Comparison of ENCODE assay signal across 16 cellular contexts in the genomic region with DNA sequence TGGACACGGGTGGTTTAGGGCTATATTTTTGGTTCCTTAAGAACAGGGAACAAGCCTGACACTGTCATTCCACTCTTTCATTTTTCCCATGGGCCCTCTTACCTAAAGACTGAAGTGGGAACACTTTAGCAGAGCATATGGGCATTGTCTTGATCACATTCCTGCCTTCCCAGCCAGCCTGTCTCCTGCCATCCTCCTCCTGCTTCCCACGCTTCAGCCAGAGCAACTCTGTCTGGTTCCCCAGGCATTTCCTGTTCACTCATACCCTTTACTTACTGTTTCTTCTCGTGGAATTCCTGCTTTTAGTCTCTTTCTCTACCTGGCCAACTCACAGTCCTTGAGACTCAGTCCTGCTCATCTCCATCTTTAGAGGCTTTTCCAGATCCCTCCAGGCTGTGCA. TPM values are rescaled to one million over a fixed set of nuclear protein-coding genes. Genes with fewer than 3 reads are reported as not detected.
A peak's percentile ranks its signal among the peaks of the same experiment; 100 is the strongest.
DNase-seq lines count a peak whose midpoint lies in the region; ATAC-seq, FAIRE-seq and TF ChIP-seq lines count a peak whose summit lies in the region.
"Had no signal": no experiment of that assay in that cellular context is flagged by ENCODE, and none has a peak within 500 bp of the region (broad histone marks: within the 10 kb centered on the region; RNA-seq: fewer than 3 reads in every experiment).

No MANE protein-coding gene starts in this region.

- no peak overlapping the region for H3K4me3 Mint-ChIP-seq in activated naive CD8-positive, alpha-beta T cell treated with anti-CD3 and anti-CD28 coated beads, Interleukin-2, amount 10 ng/mL, durations not matched to agents 7 days and 5 days
- no peak overlapping the region for H3K4me3 Mint-ChIP-seq in activated naive CD8-positive, alpha-beta T cell treated with anti-CD3 and anti-CD28 coated beads, Interleukin-2, amount 50 U/mL, for 24 hours
- H3K4me3 Mint-ChIP-seq in natural killer cell treated with Interleukin-12 subunit alpha and Interleukin-12 subunit beta and Interleukin-15 and Interleukin-18, amount 100 ng/mL, for 72 hours: no peak overlapping the region

- no peak for DNase-seq in activated naive CD8-positive, alpha-beta T cell treated with anti-CD3 and anti-CD28 coated beads, Interleukin-2, amount 10 ng/mL, durations not matched to agents 7 days and 5 days
- no peak for DNase-seq in activated naive CD8-positive, alpha-beta T cell treated with anti-CD3 and anti-CD28 coated beads, Interleukin-2, amount 50 U/mL, for 24 hours
- DNase-seq in adipocyte (ENCODE audit: low read depth) (peak; percentile 55), keratinocyte (ENCODE audit: low read depth, low spot score) (no peak), transverse colon (no peak), NCI-H510A treated with DMSO at 0.1 percent for 48 hours (lab: John Stamatoyannopoulos, UW) (no peak)
- DNase-seq in natural killer cell treated with Interleukin-12 subunit alpha and Interleukin-12 subunit beta and Interleukin-15 and Interleukin-18, amount 100 ng/mL, for 72 hours (ENCODE audit: low spot score): no peak
- DNase-seq: activated CD4-positive, alpha-beta T cell treated with anti-CD3 and anti-CD28 coated beads for 4 hours; activated gamma-delta T cell; gastrocnemius medialis; NCI-H526; psoas muscle had no signal

- intact Hi-C loops in transverse colon (cut with DNase I; ENCODE audit: low total_unique reads): no loop called here

- H3K36me3 Mint-ChIP-seq in activated naive CD8-positive, alpha-beta T cell treated with anti-CD3 and anti-CD28 coated beads, Interleukin-2, amount 10 ng/mL, durations not matched to agents 7 days and 5 days: peaks cover 83% of the 10 kb centered on the region
- peaks cover 5% of the 10 kb centered on the region for H3K36me3 Mint-ChIP-seq in activated naive CD8-positive, alpha-beta T cell treated with anti-CD3 and anti-CD28 coated beads, Interleukin-2, amount 50 U/mL, for 24 hours (ENCODE audit: low read depth)
- peaks cover 35% of the 10 kb centered on the region for H3K36me3 Mint-ChIP-seq in natural killer cell treated with Interleukin-12 subunit alpha and Interleukin-12 subunit beta and Interleukin-15 and Interleukin-18, amount 100 ng/mL, for 72 hours

- no peak for TF ChIP-seq POLR2A in transverse colon (IDR thresholded peaks at IDR 0.05)

- H3K27ac ChIP-seq in keratinocyte (ENCODE audit: control insufficient read depth, insufficient read depth, low read length) (no peak overlapping the region), transverse colon (peak overlapping the region in 3 of 4 donors; percentile 74 to 79 (median 79))
- H3K27ac ChIP-seq: thoracic aorta had no signal

- H3K9me3 ChIP-seq in adipocyte (ENCODE audit: control insufficient read depth, low read length) (no peaks in the 10 kb centered on the region), keratinocyte (ENCODE audit: control insufficient read depth, low read depth, low read length) (no peaks in the 10 kb centered on the region), transverse colon (no peaks in the 10 kb centered on the region)
- H3K9me3 ChIP-seq: gastrocnemius medialis, psoas muscle, thoracic aorta had no signal

- TF ChIP-seq EP300 in transverse colon (IDR thresholded peaks at IDR 0.05; ENCODE audit: low read depth): no peak

- H3K27ac Mint-ChIP-seq in activated naive CD8-positive, alpha-beta T cell treated with anti-CD3 and anti-CD28 coated beads, Interleukin-2, amount 10 ng/mL, durations not matched to agents 7 days and 5 days: peak overlapping the region; percentile 7
- no peak overlapping the region for H3K27ac Mint-ChIP-seq in activated naive CD8-positive, alpha-beta T cell treated with anti-CD3 and anti-CD28 coated beads, Interleukin-2, amount 50 U/mL, for 24 hours
- peak overlapping the region in 1 of 2 donors; percentile 12 for H3K27ac Mint-ChIP-seq in natural killer cell treated with Interleukin-12 subunit alpha and Interleukin-12 subunit beta and Interleukin-15 and Interleukin-18, amount 100 ng/mL, for 72 hours

- H3K79me2 ChIP-seq in keratinocyte (ENCODE audit: control insufficient read depth, insufficient read depth, low read length): peaks cover 8% of the 10 kb centered on the region

- in situ Hi-C loops in transverse colon (cut with MboI; ENCODE audit: low pct_ligation_motif_present in 1 of 4, low pct_unique_long_range_greater_than_20kb in 1 of 4, low sequenced_read_pairs in 3 of 4): no loop called here

- FAIRE-seq in keratinocyte (lab: Jason Lieb, UNC): peak; percentile 39

- 65 to 71% methylated on average over 3 of the region's 3 CpGs for WGBS in transverse colon (ENCODE audit: low coverage in 1 of 2), 2 donors

- H3K27me3 Mint-ChIP-seq in activated naive CD8-positive, alpha-beta T cell treated with anti-CD3 and anti-CD28 coated beads, Interleukin-2, amount 10 ng/mL, durations not matched to agents 7 days and 5 days: no peaks in the 10 kb centered on the region
- no peaks in the 10 kb centered on the region for H3K27me3 Mint-ChIP-seq in activated naive CD8-positive, alpha-beta T cell treated with anti-CD3 and anti-CD28 coated beads, Interleukin-2, amount 50 U/mL, for 24 hours
- H3K27me3 Mint-ChIP-seq in natural killer cell treated with Interleukin-12 subunit alpha and Interleukin-12 subunit beta and Interleukin-15 and Interleukin-18, amount 100 ng/mL, for 72 hours: no peaks in the 10 kb centered on the region

- ATAC-seq in activated naive CD8-positive, alpha-beta T cell treated with anti-CD3 and anti-CD28 coated beads, Interleukin-2, amount 10 ng/mL, durations not matched to agents 7 days and 5 days (ENCODE audit: low read depth): no peak
- ATAC-seq in activated naive CD8-positive, alpha-beta T cell treated with anti-CD3 and anti-CD28 coated beads, Interleukin-2, amount 50 U/mL, for 24 hours: no peak
- ATAC-seq in HG03196 (IDR thresholded peaks at IDR 0.05; ENCODE audit: unreplicated experiment): no peak
- no peak for ATAC-seq in natural killer cell treated with Interleukin-12 subunit alpha and Interleukin-12 subunit beta and Interleukin-15 and Interleukin-18, amount 100 ng/mL, for 72 hours

- H3K4me3 ChIP-seq in adipocyte (ENCODE audit: low read length): no peak overlapping the region
- H3K4me3 ChIP-seq in keratinocyte (ENCODE audit: control insufficient read depth in 2 of 3, extremely low read depth in 1 of 3, insufficient read depth in 2 of 3, low read depth in 1 of 3, low read length in 3 of 3): no peak overlapping the region
- no peak overlapping the region for H3K4me3 ChIP-seq in transverse colon
- H3K4me3 ChIP-seq: gastrocnemius medialis, psoas muscle had no signal

- TF ChIP-seq CTCF in keratinocyte (optimal IDR thresholded peaks at IDR 0.05 in 1 of 3, IDR thresholded peaks at IDR 0.05 in 1 of 3, conservative IDR thresholded peaks at IDR 0.05 in 1 of 3; ENCODE audit: extremely low read depth in 1 of 3, insufficient read depth in 2 of 3, low read length in 3 of 3) (no peak), transverse colon (IDR thresholded peaks at IDR 0.05) (no peak)

- H3K36me3 ChIP-seq in adipocyte (ENCODE audit: control insufficient read depth, insufficient read depth, low read length, severe bottlenecking) (peaks cover 13% of the 10 kb centered on the region), keratinocyte (ENCODE audit: control insufficient read depth in 2 of 2, extremely low read depth in 1 of 2, insufficient read depth in 2 of 2, low read length in 2 of 2) (peaks cover 15 to 36% of the 10 kb centered on the region in 2 experiments), transverse colon (peaks cover 0 to 25% (median 2%) of the 10 kb centered on the region in 4 donors)

- peaks cover 3% of the 10 kb centered on the region for H4K20me1 ChIP-seq in keratinocyte (ENCODE audit: control insufficient read depth, extremely low read depth, insufficient read depth, low read length)

- H3K4me2 ChIP-seq in keratinocyte (ENCODE audit: control insufficient read depth, extremely low read depth, insufficient read depth, low read depth, low read length): no peak overlapping the region

- peaks cover 45% of the 10 kb centered on the region for H3K4me1 Mint-ChIP-seq in activated naive CD8-positive, alpha-beta T cell treated with anti-CD3 and anti-CD28 coated beads, Interleukin-2, amount 10 ng/mL, durations not matched to agents 7 days and 5 days
- peaks cover 18% of the 10 kb centered on the region for H3K4me1 Mint-ChIP-seq in activated naive CD8-positive, alpha-beta T cell treated with anti-CD3 and anti-CD28 coated beads, Interleukin-2, amount 50 U/mL, for 24 hours
- H3K4me1 Mint-ChIP-seq in natural killer cell treated with Interleukin-12 subunit alpha and Interleukin-12 subunit beta and Interleukin-15 and Interleukin-18, amount 100 ng/mL, for 72 hours (ENCODE audit: low read depth in 2 of 2): peaks cover 22 to 36% of the 10 kb centered on the region in 2 donors

- POLR2A ChIA-PET in activated naive CD8-positive, alpha-beta T cell treated with anti-CD3 and anti-CD28 coated beads, Interleukin-2, amount 10 ng/mL, durations not matched to agents 7 days and 5 days (lab: Charles Lee): interaction anchor here (1.0 to 6.4 kb wide), 3 partner anchors 15 to 33 kb away, joined by 3 to 73 read pairs (median 4); a partner anchor contains a TSS

- no peaks in the 10 kb centered on the region for H3K9me3 Mint-ChIP-seq in activated naive CD8-positive, alpha-beta T cell treated with anti-CD3 and anti-CD28 coated beads, Interleukin-2, amount 10 ng/mL, durations not matched to agents 7 days and 5 days
- no peaks in the 10 kb centered on the region for H3K9me3 Mint-ChIP-seq in activated naive CD8-positive, alpha-beta T cell treated with anti-CD3 and anti-CD28 coated beads, Interleukin-2, amount 50 U/mL, for 24 hours
- no peaks in the 10 kb centered on the region for H3K9me3 Mint-ChIP-seq in natural killer cell treated with Interleukin-12 subunit alpha and Interleukin-12 subunit beta and Interleukin-15 and Interleukin-18, amount 100 ng/mL, for 72 hours

- no peaks in the 10 kb centered on the region for H3K9me1 ChIP-seq in keratinocyte (ENCODE audit: control insufficient read depth, extremely low read depth, insufficient read depth, low read length)

- H3K27me3 ChIP-seq in adipocyte (replicated peaks; ENCODE audit: control insufficient read depth, insufficient read depth, low read length) (no peaks in the 10 kb centered on the region), keratinocyte (ENCODE audit: control insufficient read depth, extremely low read depth, insufficient read depth, low read length) (no peaks in the 10 kb centered on the region), transverse colon (no peaks in the 10 kb centered on the region)
- H3K27me3 ChIP-seq: gastrocnemius medialis had no signal

- H2AFZ ChIP-seq in keratinocyte (ENCODE audit: control insufficient read depth, low read length): no peak overlapping the region

- H3K4me1 ChIP-seq in adipocyte (ENCODE audit: control insufficient read depth, insufficient read depth, low read length) (peaks cover 19% of the 10 kb centered on the region), keratinocyte (ENCODE audit: control insufficient read depth, extremely low read depth, insufficient read depth, low read length) (peaks cover 18% of the 10 kb centered on the region), transverse colon (peaks cover 0 to 42% (median 12%) of the 10 kb centered on the region in 4 donors)

- H3K9ac ChIP-seq in adipocyte (ENCODE audit: low read length) (no peak overlapping the region), keratinocyte (ENCODE audit: control insufficient read depth, extremely low read depth, insufficient read depth, low read length) (no peak overlapping the region)

- dilution Hi-C loops in keratinocyte (cut with MboI; ENCODE audit: extremely low pct_ligation_motif_present, low sequenced_read_pairs): no loop called here

RNA-seq across cellular contexts. Expression of a gene that starts 22.8 kb away (rescaled TPM):
- 10 to 100 TPM; 67.2 to 70.0 TPM for total RNA-seq in activated naive CD8-positive, alpha-beta T cell treated with anti-CD3 and anti-CD28 coated beads, Interleukin-2, amount 10 ng/mL, durations not matched to agents 7 days and 5 days
- 32.4 to 85.5 TPM (median 72.1 TPM) in 3 replicates for polyA plus RNA-seq in keratinocyte
- 17.5 TPM for polyA plus RNA-seq in keratinocyte (2011; ENCODE audit: low read depth)
- 77.8 and 78.6 TPM in 2 replicates for polyA plus RNA-seq in keratinocyte (2011; cell fraction: cytosol; rRNA removed)
- 62.9 and 65.1 TPM in 2 replicates for polyA plus RNA-seq in keratinocyte (2011; cell fraction: nucleus; rRNA removed)
- 20.2 and 55.7 TPM in 2 replicates for polyA plus RNA-seq in keratinocyte (2012; ENCODE audit: low replicate concordance)
- 10.5 to 26.3 TPM (median 17.7 TPM) in 3 replicates for polyA minus RNA-seq in keratinocyte
- polyA minus RNA-seq in keratinocyte (2011; cell fraction: cytosol; rRNA and poly(A)+ RNA removed): 24.9 TPM
- 8.4 and 9.9 TPM in 2 replicates for polyA minus RNA-seq in keratinocyte (2011; cell fraction: nucleus; rRNA and poly(A)+ RNA removed)
- total RNA-seq in transverse colon: 10 to 100 TPM in 3 of 4 donors, 1 to 10 TPM in 1; 7.5 to 62.4 (median 37.2) TPM
- total RNA-seq in natural killer cell treated with Interleukin-12 subunit alpha and Interleukin-12 subunit beta and Interleukin-15 and Interleukin-18, amount 100 ng/mL, for 72 hours: 10 to 100 TPM; 58.7 to 75.5 TPM

RNA-seq across cellular contexts. Expression of a gene that starts 32.6 kb away (rescaled TPM):
- total RNA-seq in activated naive CD8-positive, alpha-beta T cell treated with anti-CD3 and anti-CD28 coated beads, Interleukin-2, amount 10 ng/mL, durations not matched to agents 7 days and 5 days: 10 to 100 TPM; 73.7 to 79.2 TPM
- polyA plus RNA-seq in keratinocyte: 41.1 to 48.0 TPM (median 42.5 TPM) in 3 replicates
- 219 TPM for polyA plus RNA-seq in keratinocyte (2011; ENCODE audit: low read depth)
- 39.9 and 56.1 TPM in 2 replicates for polyA plus RNA-seq in keratinocyte (2011; cell fraction: cytosol; rRNA removed)
- polyA plus RNA-seq in keratinocyte (2011; cell fraction: nucleus; rRNA removed): 41.3 and 52.1 TPM in 2 replicates
- polyA plus RNA-seq in keratinocyte (2012; ENCODE audit: low replicate concordance): 29.6 and 54.4 TPM in 2 replicates
- polyA minus RNA-seq in keratinocyte: 12.3 to 36.2 TPM (median 26.5 TPM) in 3 replicates
- polyA minus RNA-seq in keratinocyte (2011; cell fraction: cytosol; rRNA and poly(A)+ RNA removed): 25.7 TPM
- 23.3 and 40.3 TPM in 2 replicates for polyA minus RNA-seq in keratinocyte (2011; cell fraction: nucleus; rRNA and poly(A)+ RNA removed)
- total RNA-seq in transverse colon: 100 to 1,000 TPM; 131 to 156 (median 142) TPM
- 10 to 100 TPM; 26.8 to 28.5 TPM for total RNA-seq in natural killer cell treated with Interleukin-12 subunit alpha and Interleukin-12 subunit beta and Interleukin-15 and Interleukin-18, amount 100 ng/mL, for 72 hours

RNA-seq across cellular contexts. Expression of a gene that starts 57.5 kb away (rescaled TPM):
- total RNA-seq in activated naive CD8-positive, alpha-beta T cell treated with anti-CD3 and anti-CD28 coated beads, Interleukin-2, amount 10 ng/mL, durations not matched to agents 7 days and 5 days: not detected
- not detected in 3 replicates for polyA plus RNA-seq in keratinocyte
- not detected for polyA plus RNA-seq in keratinocyte (2011; ENCODE audit: low read depth)
- polyA plus RNA-seq in keratinocyte (2011; cell fraction: cytosol; rRNA removed): not detected in 2 replicates
- polyA plus RNA-seq in keratinocyte (2011; cell fraction: nucleus; rRNA removed): not detected in 2 replicates
- polyA plus RNA-seq in keratinocyte (2012; ENCODE audit: low replicate concordance): not detected in 2 replicates
- not detected in 3 replicates for polyA minus RNA-seq in keratinocyte
- polyA minus RNA-seq in keratinocyte (2011; cell fraction: cytosol; rRNA and poly(A)+ RNA removed): not detected
- polyA minus RNA-seq in keratinocyte (2011; cell fraction: nucleus; rRNA and poly(A)+ RNA removed): not detected in 2 replicates
- total RNA-seq in transverse colon: not detected
- total RNA-seq in natural killer cell treated with Interleukin-12 subunit alpha and Interleukin-12 subunit beta and Interleukin-15 and Interleukin-18, amount 100 ng/mL, for 72 hours: not detected
- total RNA-seq: G401, gastrocnemius medialis, left lobe of liver, psoas muscle had no signal
